Comparison of ENCODE assay signal across 12 cellular contexts in genomic region chr16:20874088-20874581, GRCh38. TPM values are rescaled to one million over a fixed set of nuclear protein-coding genes. Genes with fewer than 3 reads are reported as not detected.
DNase-seq lines count a peak whose midpoint lies in the region; ATAC-seq, FAIRE-seq and TF ChIP-seq lines count a peak whose summit lies in the region.
"Had no signal": no experiment of that assay in that cellular context is flagged by ENCODE, and none has a peak within 500 bp of the region (broad histone marks: within the 10 kb centered on the region; RNA-seq: fewer than 3 reads in every experiment).

No MANE protein-coding gene starts in this region.

- H3K36me3 Mint-ChIP-seq in activated T-cell treated with anti-CD3 and anti-CD28 coated beads, Interleukin-2, amount 50 U/mL, for 72 hours (ENCODE audit: insufficient read depth in 2 of 2), result peaks cover 2 to 3% of the 10 kb centered on the region in 2 donors
- no peaks in the 10 kb centered on the region for H3K36me3 Mint-ChIP-seq in effector memory CD8-positive, alpha-beta T cell (ENCODE audit: insufficient read depth)
- H3K36me3 Mint-ChIP-seq: type B pancreatic cell had no signal

- no peak for TF ChIP-seq POLR2A in suprapubic skin (IDR thresholded peaks at IDR 0.05)

- no peak overlapping the region for H3K4me3 ChIP-seq in suprapubic skin
- H3K4me3 ChIP-seq: body of pancreas had no signal

- 53% methylated on average over 4 of the region's 4 CpGs for WGBS in suprapubic skin

- H3K27me3 Mint-ChIP-seq in activated T-cell treated with anti-CD3 and anti-CD28 coated beads, Interleukin-2, amount 50 U/mL, for 72 hours (ENCODE audit: low read depth), result no peaks in the 10 kb centered on the region
- no peaks in the 10 kb centered on the region for H3K27me3 Mint-ChIP-seq in effector memory CD8-positive, alpha-beta T cell
- H3K27me3 Mint-ChIP-seq: type B pancreatic cell had no signal

- peak; percentile 38 for FAIRE-seq in RCC 7860 (lab: Jason Lieb, UNC)
- FAIRE-seq: islet of Langerhans had no signal

- peaks cover 0 to 2% of the 10 kb centered on the region in 2 donors for H3K9me3 Mint-ChIP-seq in activated T-cell treated with anti-CD3 and anti-CD28 coated beads, Interleukin-2, amount 50 U/mL, for 72 hours
- H3K9me3 Mint-ChIP-seq in effector memory CD8-positive, alpha-beta T cell, result no peaks in the 10 kb centered on the region
- H3K9me3 Mint-ChIP-seq: type B pancreatic cell had no signal

- H3K9me3 ChIP-seq in suprapubic skin, result no peaks in the 10 kb centered on the region
- H3K9me3 ChIP-seq: body of pancreas had no signal

- H3K27ac Mint-ChIP-seq in activated T-cell treated with anti-CD3 and anti-CD28 coated beads, Interleukin-2, amount 50 U/mL, for 72 hours, result peak overlapping the region; percentile 79
- peak overlapping the region; percentile 92 to 94 for H3K27ac Mint-ChIP-seq in effector memory CD8-positive, alpha-beta T cell
- H3K27ac Mint-ChIP-seq: type B pancreatic cell had no signal

- no peaks in the 10 kb centered on the region for H3K36me3 ChIP-seq in suprapubic skin

- peak overlapping the region; percentile 69 to 87 for H3K4me3 Mint-ChIP-seq in activated T-cell treated with anti-CD3 and anti-CD28 coated beads, Interleukin-2, amount 50 U/mL, for 72 hours
- H3K4me3 Mint-ChIP-seq in effector memory CD8-positive, alpha-beta T cell, result peak overlapping the region; percentile 67 to 68
- H3K4me3 Mint-ChIP-seq: type B pancreatic cell had no signal

- TF ChIP-seq EP300 in suprapubic skin (IDR thresholded peaks at IDR 0.05), result no peak

- H3K27me3 ChIP-seq in suprapubic skin, result no peaks in the 10 kb centered on the region
- H3K27me3 ChIP-seq: body of pancreas had no signal

- DNase-seq in activated T-cell treated with anti-CD3 and anti-CD28 coated beads, Interleukin-2, amount 50 U/mL, for 72 hours, result no peak
- DNase-seq in activated T-cell treated with anti-CD3 and anti-CD28 coated beads, Interleukin-2, amount 50 U/mL, for 1 hour, result no peak
- DNase-seq in RCC 7860 (ENCODE audit: low spot score), result peak; percentile 54
- no peak for DNase-seq in effector memory CD8-positive, alpha-beta T cell
- no peak for DNase-seq in suprapubic skin (ENCODE audit: low spot score in 2 of 2)
- DNase-seq in kidney tubule cell (ENCODE audit: low spot score), result no peak
- DNase-seq in stimulated activated CD8-positive, alpha-beta memory T cell treated with anti-CD3 and anti-CD28 coated beads, Interleukin-4, amount 100 ng/mL, for 48 hours, result no peak
- DNase-seq: body of pancreas, NCI-H2081 had no signal

- no peak for TF ChIP-seq CTCF in suprapubic skin (IDR thresholded peaks at IDR 0.05)

- H3K4me1 Mint-ChIP-seq in activated T-cell treated with anti-CD3 and anti-CD28 coated beads, Interleukin-2, amount 50 U/mL, for 72 hours (ENCODE audit: low read depth), result peaks cover 58% of the 10 kb centered on the region
- H3K4me1 Mint-ChIP-seq in effector memory CD8-positive, alpha-beta T cell (ENCODE audit: low read depth in 2 of 2), result peaks cover 23 to 34% of the 10 kb centered on the region in 2 donors

- H3K4me1 ChIP-seq in suprapubic skin, result peaks cover 69% of the 10 kb centered on the region

- ATAC-seq in activated T-cell treated with anti-CD3 and anti-CD28 coated beads, Interleukin-2, amount 50 U/mL, for 72 hours (replicated peaks in 1 of 2), result peak; percentile 8 to 22
- no peak for ATAC-seq in effector memory CD8-positive, alpha-beta T cell (replicated peaks)
- no peak for ATAC-seq in HG03378 (IDR thresholded peaks at IDR 0.05; ENCODE audit: unreplicated experiment)
- ATAC-seq: body of pancreas had no signal

- H3K27ac ChIP-seq in suprapubic skin, result peak overlapping the region; percentile 7
- H3K27ac ChIP-seq: body of pancreas had no signal

RNA-seq across cellular contexts. Expression of gene DCUN1D3, which starts 26.0 kb away (rescaled TPM):
- 1 to 10 TPM; 5.7 to 9.9 TPM for total RNA-seq in activated T-cell treated with anti-CD3 and anti-CD28 coated beads, Interleukin-2, amount 50 U/mL, for 72 hours
- 10 to 100 TPM; 16.6 to 31.8 (median 21.1) TPM for total RNA-seq in suprapubic skin

RNA-seq across cellular contexts. Expression of gene LYRM1, which starts 26.4 kb away (rescaled TPM):
- 10 to 100 TPM; 31.8 to 44.0 TPM for total RNA-seq in activated T-cell treated with anti-CD3 and anti-CD28 coated beads, Interleukin-2, amount 50 U/mL, for 72 hours
- total RNA-seq in suprapubic skin, result 10 to 100 TPM; 17.4 to 37.3 (median 30.0) TPM

Comparison
In these comparisons a context has a peak if more than half of its experiments do, and no peak if none do; other contexts are left out.
1. ATAC-seq: peak in activated T-cell treated with anti-CD3 and anti-CD28 coated beads, Interleukin-2, amount 50 U/mL, for 72 hours (2 of 2); none in effector memory CD8-positive, alpha-beta T cell (single experiment) and HG03378 (single experiment).